8 cellular contexts compared by ENCODE assay signal in genomic region chr18:21110667-21111350, GRCh38. TPM values are rescaled to one million over a fixed set of nuclear protein-coding genes. Genes with fewer than 3 reads are reported as not detected.
DNase-seq lines count a peak whose midpoint lies in the region; ATAC-seq and TF ChIP-seq lines count a peak whose summit lies in the region.

No MANE protein-coding gene starts in this region.

- H3K4me1 ChIP-seq in thyroid gland: peaks cover 13 to 19% of the 10 kb centered on the region in 2 donors

- POLR2A ChIA-PET in RWPE1 (lab: Yijun Ruan, JAX; ENCODE audit: low non-redundant PET): interaction anchor here (0.7 kb wide), 1 partner anchor 11 kb away, joined by 3 read pairs; no protein-coding TSS in a partner anchor

- H3K9me3 Mint-ChIP-seq in osteocyte (ENCODE audit: unreplicated experiment): no peaks in the 10 kb centered on the region

- peaks cover 20% of the 10 kb centered on the region for H3K4me1 Mint-ChIP-seq in osteocyte (ENCODE audit: unreplicated experiment)

- no peaks in the 10 kb centered on the region for H3K9me3 ChIP-seq in thyroid gland

- ATAC-seq in GM19035 (IDR thresholded peaks at IDR 0.05; ENCODE audit: unreplicated experiment) (peak; percentile 32), HG03342 (IDR thresholded peaks at IDR 0.05; ENCODE audit: unreplicated experiment) (peak; percentile 26)

- no peak overlapping the region for H3K4me3 Mint-ChIP-seq in osteocyte (ENCODE audit: unreplicated experiment)

- peak; percentile 19 for DNase-seq in AG20443 (ENCODE audit: low spot score)
- no peak for DNase-seq in RWPE1 (ENCODE audit: low spot score)
- DNase-seq in activated gamma-delta T cell treated with anti-CD3 and anti-CD28 coated beads, Interleukin-2, amount 50 U/mL, for 16 hours (ENCODE audit: low read depth): peak; percentile 58
- DNase-seq in glomerular endothelial cell (ENCODE audit: extremely low read depth, low read depth, low spot score): peak; percentile 9
- DNase-seq in osteocyte (ENCODE audit: extremely low spot score, unreplicated experiment): no peak
- peak; percentile 41 to 42 for DNase-seq in thyroid gland

- no peaks in the 10 kb centered on the region for H3K36me3 ChIP-seq in thyroid gland

- peak overlapping the region; percentile 98 for H3K27ac Mint-ChIP-seq in osteocyte (ENCODE audit: unreplicated experiment)

- H3K27me3 Mint-ChIP-seq in osteocyte (ENCODE audit: unreplicated experiment): no peaks in the 10 kb centered on the region

- TF ChIP-seq CTCF in RWPE1 (conservative IDR thresholded peaks at IDR 0.05; ENCODE audit: low read depth): no peak
- no peak for TF ChIP-seq CTCF in osteocyte (IDR thresholded peaks at IDR 0.05)
- no peak for TF ChIP-seq CTCF in thyroid gland (IDR thresholded peaks at IDR 0.05)

- no peaks in the 10 kb centered on the region for H3K36me3 Mint-ChIP-seq in osteocyte (ENCODE audit: unreplicated experiment)

- 0 to 1% methylated on average over 11 to 47 of the region's 47 CpGs for WGBS in thyroid gland, 2 donors

- H3K27ac ChIP-seq in RWPE1 (peak overlapping the region; percentile 95), thyroid gland (peak overlapping the region; percentile 95 to 98 (median 98))

- H3K27me3 ChIP-seq in thyroid gland: no peaks in the 10 kb centered on the region

- CTCF ChIA-PET in RWPE1 (lab: Yijun Ruan, JAX): interaction anchor here (1.0 kb wide), 1 partner anchor 81 kb away, joined by 3 read pairs; no protein-coding TSS in a partner anchor

- TF ChIP-seq POLR2A in thyroid gland (IDR thresholded peaks at IDR 0.05): no peak

- peak overlapping the region; percentile 86 to 96 (median 93) for H3K4me3 ChIP-seq in thyroid gland (replicated peaks in 1 of 3)

- intact Hi-C loops in thyroid gland (cut with DNase I): no loop called here

RNA-seq across cellular contexts. Expression of gene ROCK1, which starts 0.8 kb away (rescaled TPM):
- 25.3 and 41.9 TPM in 2 replicates for total RNA-seq in glomerular endothelial cell
- total RNA-seq in osteocyte: 50.8 and 51.0 TPM in 2 replicates
- total RNA-seq in thyroid gland: 10 to 100 TPM; 45.3 to 68.9 (median 57.8) TPM

Comparison
In these comparisons a context has a peak if more than half of its experiments do, and no peak if none do; other contexts are left out.
1. DNase-seq: peak in AG20443 (single experiment), activated gamma-delta T cell treated with anti-CD3 and anti-CD28 coated beads, Interleukin-2, amount 50 U/mL, for 16 hours (single experiment), glomerular endothelial cell (single experiment) and thyroid gland (2 of 2); none in RWPE1 (single experiment) and osteocyte (single experiment).